ENCODE assay signal across 19 cellular contexts in the genomic region with DNA sequence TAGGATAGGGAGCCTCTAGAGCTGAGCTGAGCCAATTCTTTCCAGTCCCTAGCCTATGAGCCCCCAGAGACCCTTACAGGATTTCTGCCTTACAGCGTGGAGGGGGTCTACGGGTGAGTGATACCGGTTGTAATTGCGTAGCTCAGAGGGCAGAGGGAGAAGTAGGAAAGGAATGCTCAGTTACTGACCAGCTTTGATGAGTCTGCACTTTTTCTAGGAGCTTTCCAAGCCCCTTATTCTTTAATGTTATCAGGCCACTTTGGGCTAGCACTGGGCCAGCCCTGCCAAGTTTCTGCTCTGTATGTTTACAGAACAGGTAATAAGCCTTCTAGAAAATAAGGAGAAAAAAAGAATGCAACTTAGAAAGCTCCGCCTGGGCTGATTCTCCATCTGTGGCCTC. TPM values are rescaled to one million over a fixed set of nuclear protein-coding genes. Genes with fewer than 3 reads are reported as not detected.
"Had no signal": no experiment of that assay in that cellular context is flagged by ENCODE, and none has a peak within 500 bp of the region (broad histone marks: within the 10 kb centered on the region; RNA-seq: fewer than 3 reads in every experiment).

No MANE protein-coding gene starts in this region.

RNA-seq across cellular contexts. Expression of a gene that starts 17.8 kb away (rescaled TPM):
- total RNA-seq: colonic mucosa; dermis microvascular lymphatic vessel endothelial cell; esophagus mucosa; esophagus squamous epithelium; gastrocnemius medialis; glomerular endothelial cell; heart right ventricle; kidney epithelial cell; left cardiac atrium; left lung; left ventricle myocardium superior; lower leg skin; lower lobe of right lung; lung microvascular endothelial cell; mononuclear cell; mucosa of gallbladder; naive thymus-derived CD4-positive, alpha-beta T cell had no signal
- polyA plus RNA-seq: heart right ventricle; immature natural killer cell; keratinocyte; naive thymus-derived CD4-positive, alpha-beta T cell had no signal

RNA-seq across cellular contexts. Expression of a gene that starts 46.3 kb away (rescaled TPM):
- total RNA-seq: colonic mucosa; dermis microvascular lymphatic vessel endothelial cell; esophagus mucosa; esophagus squamous epithelium; gastrocnemius medialis; glomerular endothelial cell; heart right ventricle; kidney epithelial cell; left cardiac atrium; left lung; left ventricle myocardium superior; lower leg skin; lower lobe of right lung; lung microvascular endothelial cell; mononuclear cell; mucosa of gallbladder; naive thymus-derived CD4-positive, alpha-beta T cell had no signal
- polyA plus RNA-seq: heart right ventricle; immature natural killer cell; keratinocyte; naive thymus-derived CD4-positive, alpha-beta T cell had no signal
